In genomic region chr5:95942968-95943367, GRCh38 we compare ENCODE assay signal across 22 cellular contexts. TPM values are rescaled to one million over a fixed set of nuclear protein-coding genes. Genes with fewer than 3 reads are reported as not detected.
DNase-seq lines count a peak whose midpoint lies in the region; ATAC-seq, FAIRE-seq and TF ChIP-seq lines count a peak whose summit lies in the region.
"Had no signal": no experiment of that assay in that cellular context is flagged by ENCODE, and none has a peak within 500 bp of the region (broad histone marks: within the 10 kb centered on the region; RNA-seq: fewer than 3 reads in every experiment).

No MANE protein-coding gene starts in this region.

- H3K9me3 ChIP-seq in GM23248 (ENCODE audit: low read depth) (no peaks in the 10 kb centered on the region), adipocyte (ENCODE audit: control insufficient read depth, low read length) (no peaks in the 10 kb centered on the region), HepG2 (ENCODE audit: low read length) (no peaks in the 10 kb centered on the region), PC-9 (ENCODE audit: insufficient read depth, low read depth) (no peaks in the 10 kb centered on the region)
- H3K9me3 ChIP-seq: BLaER1 had no signal

- DNase-seq in GM23248: no peak
- no peak for DNase-seq in adipocyte (ENCODE audit: low read depth)
- DNase-seq in HepG2 (ENCODE audit: low spot score): no peak
- DNase-seq in PC-9: no peak
- DNase-seq in endothelial cell (ENCODE audit: low spot score): no peak
- DNase-seq: 8988T; CD4-positive, alpha-beta memory T cell; DMS153; DMS79; GDM1; GOT3; H7; HFFc6; IMR-90 had no signal

- H3K4me3 ChIP-seq in GM23248: peak overlapping the region; percentile 7; the same call in 1 of the 2 replicates
- H3K4me3 ChIP-seq in adipocyte (ENCODE audit: low read length): peak overlapping the region; percentile 48
- H3K4me3 ChIP-seq in HepG2 (replicated peaks in 1 of 3; ENCODE audit: insufficient read depth in 1 of 3, low read depth in 2 of 3, low read length in 3 of 3): no peak overlapping the region
- no peak overlapping the region for H3K4me3 ChIP-seq in PC-9
- H3K4me3 ChIP-seq: BLaER1 had no signal

- 96 to 100% methylated on average over 2 of the region's 2 CpGs for WGBS in GM23248 (ENCODE audit: low coverage in 1 of 2, low lambda C conversion rate in 2 of 2, missing lambda C conversion rate in 2 of 2), 2 experiments
- 81% methylated on average over 2 of the region's 2 CpGs for WGBS in HepG2 (ENCODE audit: low lambda C conversion rate)

- CTCF ChIA-PET in HepG2 (lab: Yijun Ruan, JAX; ENCODE audit: low intra/inter-chr PET ratio, low total read pairs): no interaction called here
- CTCF ChIA-PET in PC-9 (lab: Charles Lee): no interaction called here

- ATAC-seq in HepG2: no peak
- no peak for ATAC-seq in HG03460 (IDR thresholded peaks at IDR 0.05; ENCODE audit: unreplicated experiment)
- no peak for ATAC-seq in HG03097 (IDR thresholded peaks at IDR 0.05; ENCODE audit: low FRiP score, unreplicated experiment)
- ATAC-seq: HCT116 had no signal

- TF ChIP-seq CTCF in HepG2 (CRISPR knock-in tag; IDR thresholded peaks at IDR 0.05): no peak
- TF ChIP-seq CTCF in PC-9 (conservative IDR thresholded peaks at IDR 0.05): no peak
- no peak for TF ChIP-seq CTCF in endothelial cell (IDR thresholded peaks at IDR 0.05; ENCODE audit: unreplicated experiment)

- H3K9me3 Mint-ChIP-seq in endothelial cell (ENCODE audit: unreplicated experiment): no peaks in the 10 kb centered on the region
- H3K9me3 Mint-ChIP-seq: HFFc6 had no signal

- H3K27me3 ChIP-seq in GM23248 (replicated peaks; ENCODE audit: insufficient read depth) (no peaks in the 10 kb centered on the region), adipocyte (replicated peaks; ENCODE audit: control insufficient read depth, insufficient read depth, low read length) (no peaks in the 10 kb centered on the region), HepG2 (ENCODE audit: control insufficient read depth in 1 of 2, insufficient read depth in 2 of 2, low read length in 2 of 2) (no peaks in the 10 kb centered on the region), PC-9 (ENCODE audit: insufficient read depth, low read depth) (no peaks in the 10 kb centered on the region)
- H3K27me3 ChIP-seq: BLaER1 had no signal

- H3K4me3 Mint-ChIP-seq in endothelial cell (ENCODE audit: unreplicated experiment): no peak overlapping the region
- H3K4me3 Mint-ChIP-seq: CD14-positive monocyte; CD4-positive, alpha-beta memory T cell had no signal

- no peak for TF ChIP-seq RAD21 in HepG2 (CRISPR knock-in tag; IDR thresholded peaks at IDR 0.05)

- peak overlapping the region; percentile 12 for H3K27ac ChIP-seq in GM23248
- H3K27ac ChIP-seq in HepG2 (ENCODE audit: extremely low read length, insufficient read depth, low read length): no peak overlapping the region
- H3K27ac ChIP-seq in PC-9: no peak overlapping the region
- H3K27ac ChIP-seq: BLaER1, HL-60 had no signal

- H3K9me2 ChIP-seq in GM23248 (ENCODE audit: insufficient read depth) (peaks cover 7% of the 10 kb centered on the region; the same call in 1 of the 2 replicates), PC-9 (ENCODE audit: insufficient read depth) (no peaks in the 10 kb centered on the region)

- H3K79me2 ChIP-seq in GM23248 (ENCODE audit: insufficient read depth) (peaks cover 100% of the 10 kb centered on the region), HepG2 (ENCODE audit: insufficient read depth, low read length) (peaks cover 100% of the 10 kb centered on the region), PC-9 (ENCODE audit: low read depth) (peaks cover 66% of the 10 kb centered on the region)

- no peak overlapping the region for H3K27ac Mint-ChIP-seq in endothelial cell (ENCODE audit: unreplicated experiment)
- H3K27ac Mint-ChIP-seq: CD14-positive monocyte; CD4-positive, alpha-beta memory T cell; HFFc6 had no signal

- peaks cover 33% of the 10 kb centered on the region for H3K4me1 Mint-ChIP-seq in endothelial cell (ENCODE audit: unreplicated experiment)

- TF ChIP-seq EP300 in HepG2 (IDR thresholded peaks at IDR 0.05; ENCODE audit: low read depth in 2 of 2, low read length in 2 of 2) (no peak), HepG2 (CRISPR knock-in tag; IDR thresholded peaks at IDR 0.05; ENCODE audit: borderline replicate concordance) (no peak)

- H4K20me1 ChIP-seq in GM23248 (ENCODE audit: insufficient read depth) (peaks cover 73% of the 10 kb centered on the region), HepG2 (ENCODE audit: insufficient read depth, low read length) (peaks cover 100% of the 10 kb centered on the region), PC-9 (ENCODE audit: insufficient read depth) (peaks cover 17% of the 10 kb centered on the region)
- H4K20me1 ChIP-seq: BLaER1 had no signal

- intact Hi-C loops in HepG2 (cut with micrococcal nuclease; ENCODE audit: unreplicated experiment): no loop called here
- intact Hi-C loops in PC-9 (cut with micrococcal nuclease; ENCODE audit: unreplicated experiment): no loop called here

- H2AFZ ChIP-seq in GM23248 (no peak overlapping the region), HepG2 (ENCODE audit: low read length) (no peak overlapping the region), PC-9 (no peak overlapping the region)

- peaks cover 2% of the 10 kb centered on the region for H3K27me3 Mint-ChIP-seq in endothelial cell (ENCODE audit: unreplicated experiment)
- H3K27me3 Mint-ChIP-seq: CD4-positive, alpha-beta memory T cell had no signal

- no peak overlapping the region for H3K9ac ChIP-seq in GM23248
- H3K9ac ChIP-seq in adipocyte (ENCODE audit: low read length): no peak overlapping the region
- no peak overlapping the region for H3K9ac ChIP-seq in HepG2 (ENCODE audit: insufficient read depth, low read depth, low read length)
- H3K9ac ChIP-seq: BLaER1 had no signal

- H3F3A ChIP-seq in GM23248 (ENCODE audit: insufficient read depth): peaks cover 93% of the 10 kb centered on the region
- no peaks in the 10 kb centered on the region for H3F3A ChIP-seq in PC-9 (ENCODE audit: insufficient read depth, low read depth)

- no TSS peak for BruUV-seq in HepG2 (replicated peaks; lab: Mats Ljungman, UMichigan)
- BruUV-seq in PC-9 (replicated peaks; lab: Mats Ljungman, UMichigan): no TSS peak

- POLR2A ChIA-PET in HepG2 (lab: Yijun Ruan, JAX): no interaction called here
- POLR2A ChIA-PET in PC-9 (lab: Charles Lee; ENCODE audit: unreplicated experiment): no interaction called here

- no peak for TF ChIP-seq POLR2A in HepG2 (IDR thresholded peaks at IDR 0.05; ENCODE audit: insufficient read depth in 1 of 2, low read depth in 2 of 2, low read length in 2 of 2)

- H3K36me3 Mint-ChIP-seq in endothelial cell (ENCODE audit: low read depth, unreplicated experiment): no peaks in the 10 kb centered on the region

- FAIRE-seq in HepG2 (lab: Jason Lieb, UNC): no peak
- FAIRE-seq: GM12892, GM18507 had no signal

- H3K36me3 ChIP-seq in GM23248 (ENCODE audit: low read depth): peaks cover 79% of the 10 kb centered on the region
- H3K36me3 ChIP-seq in adipocyte (ENCODE audit: control insufficient read depth, insufficient read depth, low read length, severe bottlenecking): peaks cover 88% of the 10 kb centered on the region
- peaks cover 15 to 54% of the 10 kb centered on the region in 2 experiments for H3K36me3 ChIP-seq in HepG2 (replicated peaks in 1 of 2; ENCODE audit: control insufficient read depth in 1 of 2, insufficient read depth in 2 of 2, low read length in 2 of 2)
- peaks cover 6% of the 10 kb centered on the region; the same call in 1 of the 2 replicates for H3K36me3 ChIP-seq in PC-9 (ENCODE audit: low read depth)
- H3K36me3 ChIP-seq: BLaER1 had no signal

- H3K4me1 ChIP-seq in GM23248 (ENCODE audit: insufficient read depth) (peaks cover 97% of the 10 kb centered on the region), adipocyte (ENCODE audit: control insufficient read depth, insufficient read depth, low read length) (peaks cover 91% of the 10 kb centered on the region), HepG2 (ENCODE audit: insufficient read depth, low read length) (peaks cover 86% of the 10 kb centered on the region), PC-9 (replicated peaks; ENCODE audit: insufficient read depth) (no peaks in the 10 kb centered on the region)
- H3K4me1 ChIP-seq: BLaER1 had no signal

- in situ Hi-C loops in GM23248 (cut with MboI) (no loop called here), HepG2 (cut with HindIII; ENCODE audit: extremely low pct_ligation_motif_present, low pct_unique_long_range_greater_than_20kb) (no loop called here)

- H3K4me2 ChIP-seq in GM23248 (ENCODE audit: unreplicated experiment) (peak overlapping the region; percentile 62), HepG2 (ENCODE audit: low read depth, low read length) (no peak overlapping the region), PC-9 (no peak overlapping the region)
- H3K4me2 ChIP-seq: BLaER1 had no signal

TF ChIP-seq in HepG2, 621 proteins besides CTCF, POLR2A, EP300 and RAD21 (continues in another document):
- no peak for TF ChIP-seq SRF (IDR thresholded peaks at IDR 0.05; ENCODE audit: low read depth, low read length)

RNA-seq across cellular contexts. Expression of gene ELL2, which starts 18.7 kb away (rescaled TPM):
- 228 and 243 TPM in 2 replicates for total RNA-seq in GM23248 (2014; rRNA removed; shearing (Covaris generic))
- polyA plus RNA-seq in GM23248 (2016; fragmentation: Nextera tagmentation; extraction: Ambion mirVana) (147 and 159 TPM in 2 replicates), HepG2 (2011; rRNA removed) (75.7 and 97.1 TPM in 2 replicates)
- total RNA-seq in HepG2 (2016; rRNA removed; fragmentation: Illumina TruSeq; extraction: Trizol) (64.5 and 78.9 TPM in 2 replicates), PC-9 (2021) (25.5 and 27.6 TPM in 2 replicates), endothelial cell (ENCODE audit: unreplicated experiment) (21.6 TPM)
- total RNA-seq in HepG2 (2016; cell fraction: cytosol; rRNA removed; fragmentation: Illumina TruSeq; extraction: Trizol; ENCODE audit: low read depth): 19.2 and 20.4 TPM in 2 replicates
- total RNA-seq in HepG2 (2016; cell fraction: insoluble cytoplasmic fraction; rRNA removed; fragmentation: Illumina TruSeq; extraction: Trizol): 69.3 and 74.8 TPM in 2 replicates
- total RNA-seq in HepG2 (2016; cell fraction: membrane; rRNA removed; fragmentation: Illumina TruSeq; extraction: Trizol): 73.2 and 75.4 TPM in 2 replicates
- total RNA-seq in HepG2 (2016; cell fraction: nucleus; rRNA removed; fragmentation: Illumina TruSeq; extraction: Trizol): 121 and 123 TPM in 2 replicates
- 40.8 and 54.3 TPM in 2 replicates for polyA plus RNA-seq in HepG2 (2011; cell fraction: cytosol; rRNA removed)
- polyA plus RNA-seq in HepG2 (2011; cell fraction: nucleus; rRNA removed): 68.9 and 74.9 TPM in 2 replicates
- 87.7 and 101 TPM in 2 replicates for polyA plus RNA-seq in HepG2 (2012)
- 13.4 and 15.1 TPM in 2 replicates for polyA plus RNA-seq in HepG2 (2016; cell fraction: cytosol; fragmentation: Illumina TruSeq; extraction: Trizol; ENCODE audit: low read depth)
- 81.1 and 83.2 TPM in 2 replicates for polyA plus RNA-seq in HepG2 (2016; cell fraction: insoluble cytoplasmic fraction; fragmentation: Illumina TruSeq; extraction: Trizol; ENCODE audit: low read depth)
- 49.0 and 50.1 TPM in 2 replicates for polyA plus RNA-seq in HepG2 (2016; cell fraction: membrane; fragmentation: Illumina TruSeq; extraction: Trizol; ENCODE audit: low read depth)
- polyA plus RNA-seq in HepG2 (2016; cell fraction: nucleus; fragmentation: Illumina TruSeq; extraction: Trizol; ENCODE audit: insufficient read depth, low read depth): 115 and 124 TPM in 2 replicates
- polyA minus RNA-seq in HepG2 (2011; rRNA and poly(A)+ RNA removed; ENCODE audit: low replicate concordance): 37.6 and 93.4 TPM in 2 replicates
- polyA minus RNA-seq in HepG2 (2011; cell fraction: cytosol; rRNA and poly(A)+ RNA removed): 82.9 and 96.7 TPM in 2 replicates
- polyA minus RNA-seq in HepG2 (2011; cell fraction: nucleus; rRNA and poly(A)+ RNA removed): 685 and 799 TPM in 2 replicates

Comparison
In these comparisons a context has a peak if more than half of its experiments do, and no peak if none do; other contexts are left out.
1. H3K4me3 ChIP-seq: peak in GM23248 (single experiment) and adipocyte (single experiment); none in HepG2 (0 of 3) and PC-9 (single experiment).